In genomic region chr3:143327388-143327787, GRCh38 we compare ENCODE assay signal across 1 cellular context.
TF ChIP-seq lines count a peak whose summit lies in the region.

No MANE protein-coding gene starts in this region.

TF ChIP-seq in SK-N-SH, 30 proteins besides CTCF, POLR2A, EP300 and RAD21 (continued from another document):
- TF ChIP-seq ZBTB33 (IDR thresholded peaks at IDR 0.05; ENCODE audit: borderline replicate concordance, low read depth) (no peak), CHD2 (IDR thresholded peaks at IDR 0.05; ENCODE audit: low read length, partially characterized antibody) (no peak), GABPA (IDR thresholded peaks at IDR 0.05; ENCODE audit: low read depth) (no peak), JUND (IDR thresholded peaks at IDR 0.05) (no peak), USF2 (IDR thresholded peaks at IDR 0.05; ENCODE audit: borderline replicate concordance, low read depth, low read length) (no peak), POLR2AphosphoS5 (IDR thresholded peaks at IDR 0.05; ENCODE audit: low read depth, low read length) (no peak), SIN3A (IDR thresholded peaks at IDR 0.05; ENCODE audit: borderline replicate concordance, low read depth, low read length) (no peak), NFIC (IDR thresholded peaks at IDR 0.05; ENCODE audit: borderline replicate concordance) (no peak), REST (IDR thresholded peaks at IDR 0.05; ENCODE audit: low read depth, low read length) (no peak), RFX5 (IDR thresholded peaks at IDR 0.05; ENCODE audit: low read length) (no peak), RXRA (IDR thresholded peaks at IDR 0.05; ENCODE audit: borderline replicate concordance, low read depth) (no peak), MAX (IDR thresholded peaks at IDR 0.05; ENCODE audit: low read depth) (no peak)
